Comparison of ENCODE assay signal across 1 cellular context in genomic region chr5:78985407-78986223, GRCh38.
TF ChIP-seq lines count a peak whose summit lies in the region.

No MANE protein-coding gene starts in this region.

TF ChIP-seq in GM23338, 12 proteins besides CTCF, POLR2A, EP300 and RAD21 (continued from another document):
- TF ChIP-seq ZNF462 (CRISPR knock-in tag; IDR thresholded peaks at IDR 0.05), result no peak
